20 cellular contexts compared by ENCODE assay signal in the genomic region with DNA sequence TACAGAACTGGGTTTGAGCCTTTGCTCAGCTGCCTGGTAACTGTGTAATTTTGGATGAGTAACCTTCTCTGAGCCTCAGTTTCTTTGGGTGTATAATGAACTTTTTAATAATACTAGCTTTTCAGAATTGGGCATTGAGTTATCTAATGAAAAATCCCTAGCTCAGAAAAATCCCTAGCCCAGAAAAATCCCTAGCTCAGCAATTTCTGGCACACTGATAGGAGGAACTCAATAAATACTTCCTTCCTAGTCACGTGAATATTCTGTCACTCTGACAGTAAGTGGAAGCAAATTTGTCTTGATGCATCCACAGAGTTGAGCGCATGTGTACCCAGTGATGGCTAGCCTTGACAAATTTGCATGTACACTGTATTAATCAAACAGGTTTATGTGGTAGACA.
DNase-seq lines count a peak whose midpoint lies in the region; ATAC-seq, FAIRE-seq and TF ChIP-seq lines count a peak whose summit lies in the region.
"Had no signal": no experiment of that assay in that cellular context is flagged by ENCODE, and none has a peak within 500 bp of the region (broad histone marks: within the 10 kb centered on the region; RNA-seq: fewer than 3 reads in every experiment).

No MANE protein-coding gene starts in this region.

- TF ChIP-seq CTCF in HepG2 (CRISPR knock-in tag; IDR thresholded peaks at IDR 0.05) = no peak
- no peak for TF ChIP-seq CTCF in right lobe of liver (IDR thresholded peaks at IDR 0.05)
- no peak for TF ChIP-seq CTCF in K562 (IDR thresholded peaks at IDR 0.05 in 2 of 3, conservative IDR thresholded peaks at IDR 0.05 in 1 of 3; ENCODE audit: insufficient read depth in 2 of 3, low read depth in 1 of 3, low read length in 3 of 3)

- no peak for FAIRE-seq in HepG2 (lab: Jason Lieb, UNC)
- no peak for FAIRE-seq in K562 (lab: Jason Lieb, UNC)
- FAIRE-seq: A204.1, GM12891, GM18507 had no signal

- 40% methylated on average over 2 of the region's 2 CpGs for WGBS in HepG2 (ENCODE audit: low lambda C conversion rate)
- 19% methylated on average over 1 of the region's 2 CpGs for WGBS in right lobe of liver (ENCODE audit: insufficient coverage, low coverage, low lambda C conversion rate, missing lambda C conversion rate)
- WGBS in K562 (ENCODE audit: insufficient coverage, low coverage, missing lambda C conversion rate) = 0% methylated on average over 2 of the region's 2 CpGs

- H3K4me3 ChIP-seq in HepG2 (replicated peaks in 1 of 3; ENCODE audit: insufficient read depth in 1 of 3, low read depth in 2 of 3, low read length in 3 of 3) (no peak overlapping the region), right lobe of liver (no peak overlapping the region), K562 (no peak overlapping the region), subcutaneous abdominal adipose tissue (ENCODE audit: low read depth in 1 of 5, low read length in 5 of 5) (no peak overlapping the region), MG63 (no peak overlapping the region)

- no peaks in the 10 kb centered on the region for H3K9me1 ChIP-seq in K562 (ENCODE audit: control insufficient read depth, insufficient read depth, low read length)

- H3K36me3 ChIP-seq in HepG2 (replicated peaks in 1 of 2; ENCODE audit: control insufficient read depth in 1 of 2, insufficient read depth in 2 of 2, low read length in 2 of 2) (no peaks in the 10 kb centered on the region), right lobe of liver (no peaks in the 10 kb centered on the region), K562 (ENCODE audit: control insufficient read depth, insufficient read depth, low read length) (no peaks in the 10 kb centered on the region), subcutaneous abdominal adipose tissue (ENCODE audit: control insufficient read depth in 5 of 5, insufficient read depth in 5 of 5, low read length in 5 of 5) (no peaks in the 10 kb centered on the region), MG63 (no peaks in the 10 kb centered on the region)

- H3K4me2 ChIP-seq in HepG2 (ENCODE audit: low read depth, low read length) (no peak overlapping the region), K562 (ENCODE audit: insufficient read depth, low read length) (no peak overlapping the region)

- peaks cover 50% of the 10 kb centered on the region for H3K9me3 ChIP-seq in HepG2 (ENCODE audit: low read length)
- H3K9me3 ChIP-seq in right lobe of liver = no peaks in the 10 kb centered on the region
- H3K9me3 ChIP-seq in K562 (replicated peaks; ENCODE audit: control insufficient read depth, insufficient read depth, low read depth, low read length) = no peaks in the 10 kb centered on the region
- no peaks in the 10 kb centered on the region for H3K9me3 ChIP-seq in subcutaneous abdominal adipose tissue (ENCODE audit: control insufficient read depth in 5 of 5, low read length in 5 of 5)
- H3K9me3 ChIP-seq in MG63 = no peaks in the 10 kb centered on the region

- H4K20me1 ChIP-seq in HepG2 (ENCODE audit: insufficient read depth, low read length) (no peaks in the 10 kb centered on the region), K562 (replicated peaks; ENCODE audit: control insufficient read depth, insufficient read depth, low read length) (no peaks in the 10 kb centered on the region)

- no peak for DNase-seq in HepG2 (ENCODE audit: low spot score)
- no peak for DNase-seq in right lobe of liver
- no peak for DNase-seq in K562 (ENCODE audit: extremely low read depth in 1 of 4, low spot score in 3 of 4)
- DNase-seq in MG63 = no peak
- DNase-seq: C1 segment of cervical spinal cord; Calu3; CD4-positive, alpha-beta memory T cell; COR-L47; DMS53; DMS79 treated with DMSO at 0.1 percent for 48 hours; GF-D8; GOT3; H7; HCEC 1CT had no signal

- no peak for TF ChIP-seq POLR2A in HepG2 (IDR thresholded peaks at IDR 0.05; ENCODE audit: insufficient read depth in 1 of 2, low read depth in 2 of 2, low read length in 2 of 2)
- no peak for TF ChIP-seq POLR2A in right lobe of liver (IDR thresholded peaks at IDR 0.05)
- no peak for TF ChIP-seq POLR2A in K562 (conservative IDR thresholded peaks at IDR 0.05)

- no peak for TF ChIP-seq EP300 in HepG2 (IDR thresholded peaks at IDR 0.05; ENCODE audit: low read depth in 2 of 2, low read length in 2 of 2)
- TF ChIP-seq EP300 in HepG2 (CRISPR knock-in tag; IDR thresholded peaks at IDR 0.05; ENCODE audit: borderline replicate concordance) = no peak
- TF ChIP-seq EP300 in K562 (IDR thresholded peaks at IDR 0.05; ENCODE audit: low read length) = no peak

- no peak overlapping the region for H3K27ac ChIP-seq in HepG2 (ENCODE audit: extremely low read length, insufficient read depth, low read length)
- H3K27ac ChIP-seq in right lobe of liver = no peak overlapping the region
- no peak overlapping the region for H3K27ac ChIP-seq in K562 (ENCODE audit: extremely low read depth, low read depth, low read length)
- peak overlapping the region; percentile 78 for H3K27ac ChIP-seq in subcutaneous abdominal adipose tissue (ENCODE audit: low read depth, low read length)
- H3K27ac ChIP-seq: 22Rv1 had no signal

- ATAC-seq in HepG2 (no peak), right lobe of liver (no peak), K562 (no peak), HG02870 (IDR thresholded peaks at IDR 0.05; ENCODE audit: unreplicated experiment) (no peak)

- no peak overlapping the region for H2AFZ ChIP-seq in HepG2 (ENCODE audit: low read length)
- H2AFZ ChIP-seq in K562 (ENCODE audit: low read depth, low read length) = no peak overlapping the region

- H3K4me1 ChIP-seq in HepG2 (ENCODE audit: insufficient read depth, low read length) = no peaks in the 10 kb centered on the region
- H3K4me1 ChIP-seq in right lobe of liver = no peaks in the 10 kb centered on the region
- H3K4me1 ChIP-seq in K562 (replicated peaks in 1 of 2; ENCODE audit: control insufficient read depth in 2 of 2, insufficient read depth in 2 of 2, low read length in 2 of 2) = no peaks in the 10 kb centered on the region
- peaks cover 0 to 39% (median 14%) of the 10 kb centered on the region in 5 donors for H3K4me1 ChIP-seq in subcutaneous abdominal adipose tissue (ENCODE audit: control insufficient read depth in 5 of 5, insufficient read depth in 5 of 5, low read length in 5 of 5)

- no TSS peak for BruUV-seq in HepG2 (replicated peaks; lab: Mats Ljungman, UMichigan)
- BruUV-seq in K562 (replicated peaks; lab: Mats Ljungman, UMichigan) = no TSS peak

- intact Hi-C loops in HepG2 (cut with micrococcal nuclease; ENCODE audit: unreplicated experiment) = no loop called here
- intact Hi-C loops in right lobe of liver (cut with DNase I) = no loop called here
- intact Hi-C loops in K562 (cut with micrococcal nuclease) = no loop called here

- CTCF ChIA-PET in HepG2 (lab: Yijun Ruan, JAX; ENCODE audit: low intra/inter-chr PET ratio, low total read pairs) (no interaction called here), K562 (lab: Yijun Ruan, JAX; ENCODE audit: low intra/inter-chr PET ratio) (no interaction called here)

- H3K79me2 ChIP-seq in HepG2 (ENCODE audit: insufficient read depth, low read length) (no peaks in the 10 kb centered on the region), K562 (ENCODE audit: control insufficient read depth, insufficient read depth, low read length) (no peaks in the 10 kb centered on the region)

- H3K27me3 ChIP-seq in HepG2 (ENCODE audit: control insufficient read depth in 1 of 2, insufficient read depth in 2 of 2, low read length in 2 of 2) = no peaks in the 10 kb centered on the region
- no peaks in the 10 kb centered on the region for H3K27me3 ChIP-seq in right lobe of liver
- H3K27me3 ChIP-seq in K562 (ENCODE audit: control insufficient read depth in 2 of 2, insufficient read depth in 2 of 2, low read length in 2 of 2) = no peaks in the 10 kb centered on the region
- no peaks in the 10 kb centered on the region for H3K27me3 ChIP-seq in subcutaneous abdominal adipose tissue (ENCODE audit: control insufficient read depth in 5 of 5, insufficient read depth in 4 of 5, low read length in 5 of 5)
- no peaks in the 10 kb centered on the region for H3K27me3 ChIP-seq in MG63

- in situ Hi-C loops in HepG2 (cut with HindIII; ENCODE audit: extremely low pct_ligation_motif_present, low pct_unique_long_range_greater_than_20kb) (no loop called here), K562 (cut with MboI) (no loop called here)

- POLR2A ChIA-PET in HepG2 (lab: Yijun Ruan, JAX) (no interaction called here), K562 (lab: Yijun Ruan, JAX) (no interaction called here)

- TF ChIP-seq RAD21 in HepG2 (CRISPR knock-in tag; IDR thresholded peaks at IDR 0.05) (no peak), K562 (CRISPR knock-in tag; conservative IDR thresholded peaks at IDR 0.05 in 1 of 2, IDR thresholded peaks at IDR 0.05 in 1 of 2) (no peak)

- H3K9ac ChIP-seq in HepG2 (ENCODE audit: insufficient read depth, low read depth, low read length) (no peak overlapping the region), K562 (ENCODE audit: insufficient read depth in 1 of 2, low read depth in 2 of 2, low read length in 2 of 2) (no peak overlapping the region), subcutaneous abdominal adipose tissue (ENCODE audit: low read length in 5 of 5) (peak overlapping the region in 1 of 5 donors; percentile 11)

TF ChIP-seq in K562, 482 proteins besides CTCF, POLR2A, EP300 and RAD21:
- TF ChIP-seq MAFG (tag; conservative IDR thresholded peaks at IDR 0.05) (0 out of 2 replicates have a peak, but pooled peaks have one; percentile 17), MAFF (IDR thresholded peaks at IDR 0.05; ENCODE audit: low read length) (0 out of 2 replicates have a peak, but pooled peaks have one; percentile 15), MAFK (IDR thresholded peaks at IDR 0.05; ENCODE audit: low read length) (peak; percentile 58), RBM39 (optimal IDR thresholded peaks at IDR 0.05; ENCODE audit: low read depth, low read length) (no peak)
